Comparison of ENCODE assay signal across 16 cellular contexts in the genomic region with DNA sequence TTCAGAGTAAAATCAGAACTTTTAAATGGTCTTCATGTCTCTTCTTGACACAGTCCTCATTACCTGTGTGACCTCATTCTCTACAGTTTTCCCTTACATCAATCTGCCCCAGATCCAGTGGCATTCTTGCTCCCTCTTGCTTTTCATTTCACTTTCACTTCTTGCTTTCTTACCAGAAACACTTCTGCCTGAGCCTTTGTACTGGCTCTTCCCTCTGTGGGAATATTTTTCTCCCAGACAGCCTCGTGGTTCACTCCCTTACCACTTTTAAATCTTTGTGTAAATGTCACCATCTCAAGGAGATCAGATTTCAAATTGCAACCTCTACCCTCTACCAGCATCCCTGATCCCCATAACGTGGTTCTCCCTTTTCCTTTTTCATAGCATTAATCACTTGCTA.
A peak's percentile ranks its signal among the peaks of the same experiment; 100 is the strongest.
DNase-seq lines count a peak whose midpoint lies in the region; ATAC-seq and TF ChIP-seq lines count a peak whose summit lies in the region.
"Had no signal": no experiment of that assay in that cellular context is flagged by ENCODE, and none has a peak within 500 bp of the region (broad histone marks: within the 10 kb centered on the region; RNA-seq: fewer than 3 reads in every experiment).

No MANE protein-coding gene starts in this region.

- H3K36me3 Mint-ChIP-seq in activated naive CD4-positive, alpha-beta T cell treated with anti-CD3 and anti-CD28 coated beads for 36 hours (ENCODE audit: low read depth) = peaks cover 23% of the 10 kb centered on the region
- peaks cover 22% of the 10 kb centered on the region for H3K36me3 Mint-ChIP-seq in activated T-helper 17 cell treated with anti-CD3 and anti-CD28 coated beads, Interleukin-2, amount 50 U/mL, for 72 hours (ENCODE audit: low read depth)
- peaks cover 41% of the 10 kb centered on the region for H3K36me3 Mint-ChIP-seq in stimulated activated memory B cell treated with anti-CD40 and anti-IgM and Interleukin-4, amounts not matched to agents 10 μg/mL and 1 μg/mL and 100 μg/mL, for 72 hours

- DNase-seq in activated naive CD4-positive, alpha-beta T cell treated with anti-CD3 and anti-CD28 coated beads for 36 hours = no peak
- DNase-seq in activated naive CD4-positive, alpha-beta T cell treated with Interleukin-2 at 50 U/mL for 16 hours = no peak
- DNase-seq in kidney tubule cell (ENCODE audit: low spot score) = peak; percentile 26
- no peak for DNase-seq in dermis blood vessel endothelial cell
- DNase-seq in erythroblast (lab: John Stamatoyannopoulos, UW) = no peak
- DNase-seq: ACHN; activated CD4-positive, CD25-positive, alpha-beta regulatory T cell; activated CD8-positive, alpha-beta memory T cell treated with anti-CD3 and anti-CD28 coated beads, Interleukin-2, amount 50 U/mL, for 48 hours; Caco-2; left ventricle myocardium inferior; stimulated activated naive CD4-positive, alpha-beta T cell treated with Interleukin-2 at 50 U/mL for 16 hours had no signal

- no peak for ATAC-seq in activated T-helper 17 cell treated with anti-CD3 and anti-CD28 coated beads, Interleukin-2, amount 50 U/mL, for 72 hours (replicated peaks)
- ATAC-seq in stimulated activated memory B cell treated with anti-CD40 and anti-IgM and Interleukin-4, amounts not matched to agents 10 μg/mL and 1 μg/mL and 100 μg/mL, for 72 hours = no peak
- ATAC-seq in GM21786 (IDR thresholded peaks at IDR 0.05; ENCODE audit: unreplicated experiment) = no peak

- TF ChIP-seq POLR2A in erythroblast (IDR thresholded peaks at IDR 0.05; ENCODE audit: low read length) = no peak

- H3K27ac Mint-ChIP-seq in activated naive CD4-positive, alpha-beta T cell treated with anti-CD3 and anti-CD28 coated beads for 36 hours = peak overlapping the region; percentile 20
- H3K27ac Mint-ChIP-seq in activated T-helper 17 cell treated with anti-CD3 and anti-CD28 coated beads, Interleukin-2, amount 50 U/mL, for 72 hours = peak overlapping the region; percentile 6
- peak overlapping the region; percentile 7 for H3K27ac Mint-ChIP-seq in stimulated activated memory B cell treated with anti-CD40 and anti-IgM and Interleukin-4, amounts not matched to agents 10 μg/mL and 1 μg/mL and 100 μg/mL, for 72 hours
- H3K27ac Mint-ChIP-seq: activated naive CD8-positive, alpha-beta T cell had no signal

- intact Hi-C loops in activated naive CD4-positive, alpha-beta T cell treated with anti-CD3 and anti-CD28 coated beads for 36 hours (cut with micrococcal nuclease) = loop anchor here (2.0 kb wide), 1 partner anchor 73 kb away; a partner anchor contains a TSS

- H3K4me3 Mint-ChIP-seq in activated naive CD4-positive, alpha-beta T cell treated with anti-CD3 and anti-CD28 coated beads for 36 hours = no peak overlapping the region
- H3K4me3 Mint-ChIP-seq in activated T-helper 17 cell treated with anti-CD3 and anti-CD28 coated beads, Interleukin-2, amount 50 U/mL, for 72 hours = no peak overlapping the region
- no peak overlapping the region for H3K4me3 Mint-ChIP-seq in stimulated activated memory B cell treated with anti-CD40 and anti-IgM and Interleukin-4, amounts not matched to agents 10 μg/mL and 1 μg/mL and 100 μg/mL, for 72 hours
- H3K4me3 Mint-ChIP-seq: activated naive CD8-positive, alpha-beta T cell; neural crest cell had no signal

- H3K9me3 Mint-ChIP-seq in activated naive CD4-positive, alpha-beta T cell treated with anti-CD3 and anti-CD28 coated beads for 36 hours = no peaks in the 10 kb centered on the region
- no peaks in the 10 kb centered on the region for H3K9me3 Mint-ChIP-seq in activated T-helper 17 cell treated with anti-CD3 and anti-CD28 coated beads, Interleukin-2, amount 50 U/mL, for 72 hours
- H3K9me3 Mint-ChIP-seq in stimulated activated memory B cell treated with anti-CD40 and anti-IgM and Interleukin-4, amounts not matched to agents 10 μg/mL and 1 μg/mL and 100 μg/mL, for 72 hours = peaks cover 6% of the 10 kb centered on the region

- no peaks in the 10 kb centered on the region for H3K27me3 Mint-ChIP-seq in activated naive CD4-positive, alpha-beta T cell treated with anti-CD3 and anti-CD28 coated beads for 36 hours (ENCODE audit: low read depth)
- no peaks in the 10 kb centered on the region for H3K27me3 Mint-ChIP-seq in activated T-helper 17 cell treated with anti-CD3 and anti-CD28 coated beads, Interleukin-2, amount 50 U/mL, for 72 hours
- H3K27me3 Mint-ChIP-seq in stimulated activated memory B cell treated with anti-CD40 and anti-IgM and Interleukin-4, amounts not matched to agents 10 μg/mL and 1 μg/mL and 100 μg/mL, for 72 hours = peaks cover 8% of the 10 kb centered on the region
- H3K27me3 Mint-ChIP-seq: activated naive CD8-positive, alpha-beta T cell had no signal

- H3K4me1 Mint-ChIP-seq in activated naive CD4-positive, alpha-beta T cell treated with anti-CD3 and anti-CD28 coated beads for 36 hours (ENCODE audit: low read depth) = peaks cover 12% of the 10 kb centered on the region
- peaks cover 11% of the 10 kb centered on the region for H3K4me1 Mint-ChIP-seq in activated T-helper 17 cell treated with anti-CD3 and anti-CD28 coated beads, Interleukin-2, amount 50 U/mL, for 72 hours
- peaks cover 11% of the 10 kb centered on the region for H3K4me1 Mint-ChIP-seq in stimulated activated memory B cell treated with anti-CD40 and anti-IgM and Interleukin-4, amounts not matched to agents 10 μg/mL and 1 μg/mL and 100 μg/mL, for 72 hours

- CTCF ChIA-PET in activated naive CD4-positive, alpha-beta T cell treated with anti-CD3 and anti-CD28 coated beads for 36 hours (lab: Charles Lee) = no interaction called here
